Comparison of ENCODE assay signal across 14 cellular contexts in the genomic region with DNA sequence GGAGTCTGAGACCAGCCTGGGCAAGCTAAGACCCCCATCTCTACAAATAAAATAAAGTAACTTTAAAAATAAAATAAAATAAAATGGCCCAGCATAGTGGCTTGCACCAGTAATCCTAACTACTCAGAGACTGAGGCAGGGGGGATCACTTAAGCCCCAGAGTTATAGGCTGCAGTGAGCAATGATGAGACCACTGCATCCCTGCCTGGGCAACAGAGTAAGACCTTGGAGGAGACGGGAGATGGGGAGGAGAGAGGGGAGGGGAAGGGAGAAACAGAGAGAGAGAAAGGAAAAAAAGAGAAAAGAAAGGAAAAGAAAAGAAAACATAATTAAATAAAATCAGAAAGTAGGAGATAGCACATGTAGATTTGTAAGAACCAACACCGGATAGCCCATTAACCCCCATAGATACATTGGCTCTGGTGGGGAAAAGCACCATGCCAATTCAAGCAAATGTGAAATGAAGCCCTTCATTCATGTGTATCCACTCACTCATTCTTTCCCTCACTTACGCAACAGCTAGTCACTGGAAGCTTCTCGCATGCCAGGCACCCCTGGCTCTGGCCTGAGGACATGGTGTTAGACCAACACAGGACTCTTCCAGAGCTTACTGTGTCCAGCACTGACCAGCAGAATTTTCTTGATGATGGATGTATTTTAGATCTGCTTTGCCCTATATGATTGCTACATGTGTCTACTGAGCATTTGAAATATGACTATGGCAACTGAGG.
DNase-seq lines count a peak whose midpoint lies in the region; ATAC-seq, FAIRE-seq and TF ChIP-seq lines count a peak whose summit lies in the region.
"Had no signal": no experiment of that assay in that cellular context is flagged by ENCODE, and none has a peak within 500 bp of the region (broad histone marks: within the 10 kb centered on the region; RNA-seq: fewer than 3 reads in every experiment).

No MANE protein-coding gene starts in this region.

- H3K4me1 ChIP-seq in Caco-2 = peaks cover 20% of the 10 kb centered on the region
- peaks cover 51% of the 10 kb centered on the region for H3K4me1 ChIP-seq in Loucy (ENCODE audit: insufficient read depth, low read length, poor library complexity, severe bottlenecking)
- peaks cover 0 to 5% (median 1%) of the 10 kb centered on the region in 4 experiments; a peak in 4 of 7 replicates for H3K4me1 ChIP-seq in H1 (replicated peaks in 1 of 4; ENCODE audit: control insufficient read depth in 3 of 4, insufficient read depth in 4 of 4, low read length in 3 of 4)
- H3K4me1 ChIP-seq in right lobe of liver = peaks cover 0 to 40% (median 10%) of the 10 kb centered on the region in 4 donors
- H3K4me1 ChIP-seq: prostate gland had no signal

- peak overlapping the region; percentile 81 for H3K4me2 ChIP-seq in Loucy (ENCODE audit: low read depth, low read length, poor library complexity, severe bottlenecking)
- H3K4me2 ChIP-seq in H1 (ENCODE audit: insufficient read depth in 1 of 2, low read depth in 2 of 2, low read length in 2 of 2) = no peak overlapping the region

- no peaks in the 10 kb centered on the region for H3K27me3 Mint-ChIP-seq in Caco-2 (ENCODE audit: insufficient read depth, unreplicated experiment)

- H3K9me2 ChIP-seq in Loucy (replicated peaks; ENCODE audit: low read depth, low read length) = no peaks in the 10 kb centered on the region

- no peak for TF ChIP-seq RAD21 in H1 (IDR thresholded peaks at IDR 0.05 in 1 of 2, conservative IDR thresholded peaks at IDR 0.05 in 1 of 2; ENCODE audit: low read depth in 2 of 2, low read length in 2 of 2)

- peaks cover 26% of the 10 kb centered on the region for H3K4me1 Mint-ChIP-seq in Caco-2 (ENCODE audit: low read depth, unreplicated experiment)

- H3F3A ChIP-seq in Loucy (ENCODE audit: low read depth) = peaks cover 20% of the 10 kb centered on the region

- no peak overlapping the region for H2BK20ac ChIP-seq in H1 (ENCODE audit: low read length)

- intact Hi-C loops in Caco-2 (cut with micrococcal nuclease; ENCODE audit: unreplicated experiment) = no loop called here
- intact Hi-C loops in right lobe of liver (cut with DNase I) = no loop called here

- no peak overlapping the region for H2AK5ac ChIP-seq in H1 (ENCODE audit: low read depth, low read length)

- H3K9ac ChIP-seq in Loucy (ENCODE audit: low read depth, low read length, poor library complexity, severe bottlenecking) (no peak overlapping the region), H1 (replicated peaks in 1 of 4; ENCODE audit: extremely low read depth in 1 of 4, low read depth in 3 of 4, low read length in 3 of 4) (no peak overlapping the region)

- H4K20me1 ChIP-seq in Loucy (ENCODE audit: insufficient read depth, low read length, poor library complexity, severe bottlenecking) (no peaks in the 10 kb centered on the region), H1 (replicated peaks in 1 of 2; ENCODE audit: control insufficient read depth in 1 of 2, insufficient read depth in 2 of 2, low read length in 2 of 2) (peaks cover 6 to 10% of the 10 kb centered on the region in 2 experiments)

- peaks cover 5% of the 10 kb centered on the region for H3K36me3 Mint-ChIP-seq in Caco-2 (ENCODE audit: insufficient read depth, unreplicated experiment)

- TF ChIP-seq EP300 in H1 (IDR thresholded peaks at IDR 0.05; ENCODE audit: borderline replicate concordance in 1 of 2, low read depth in 2 of 2, low read length in 2 of 2) = no peak

- 91% methylated on average over 3 of the region's 4 CpGs; no CpG with 5 or more reads in 1 of the 2 experiments for WGBS in H1 (ENCODE audit: extremely low coverage in 1 of 2, insufficient coverage in 1 of 2, insufficient read length in 1 of 2, insufficient replicate concordance in 2 of 2, low coverage in 1 of 2, low lambda C conversion rate in 2 of 2, missing lambda C conversion rate in 1 of 2), 2 experiments
- WGBS in right lobe of liver (ENCODE audit: insufficient coverage, low coverage, low lambda C conversion rate, missing lambda C conversion rate) = 59% methylated on average over 4 of the region's 4 CpGs

- no peaks in the 10 kb centered on the region for H3K9me3 Mint-ChIP-seq in Caco-2 (ENCODE audit: unreplicated experiment)
- H3K9me3 Mint-ChIP-seq: activated T-helper 1 cell treated with anti-CD3 and anti-CD28 coated beads, Interleukin-12 subunit alpha, Interleukin-12 subunit beta, Interleukin-2, Interleukin-4 antibody, amounts not matched to agents 30 ng/mL and 10 ng/mL and 1 ng/mL, durations not matched to agents 14 hours and 24 hours and 36 hours had no signal

- H3K27me3 ChIP-seq in Caco-2 (replicated peaks; ENCODE audit: control insufficient read depth, insufficient read depth, low read length) (no peaks in the 10 kb centered on the region), Loucy (ENCODE audit: insufficient read depth, low read length, poor library complexity, severe bottlenecking) (no peaks in the 10 kb centered on the region), H1 (replicated peaks in 1 of 4; ENCODE audit: control insufficient read depth in 3 of 4, extremely low read depth in 1 of 4, insufficient read depth in 3 of 4, low read length in 3 of 4) (no peaks in the 10 kb centered on the region), right lobe of liver (no peaks in the 10 kb centered on the region)
- H3K27me3 ChIP-seq: dorsolateral prefrontal cortex, gastrocnemius medialis, transverse colon had no signal

- H3K27ac ChIP-seq in H1 (ENCODE audit: low read depth, low read length) (no peak overlapping the region), right lobe of liver (peak overlapping the region; percentile 29 to 85 (median 46))
- H3K27ac ChIP-seq: dorsolateral prefrontal cortex, gastrocnemius medialis, prostate gland had no signal

- no peak overlapping the region for H2BK120ac ChIP-seq in H1 (replicated peaks; ENCODE audit: low read depth, low read length)

- no TSS peak for BruUV-seq in Caco-2 (replicated peaks; lab: Mats Ljungman, UMichigan)

- no peak overlapping the region for H3K4ac ChIP-seq in H1 (replicated peaks; ENCODE audit: insufficient read length, low read depth, low read length)

- no peak overlapping the region for H3K27ac Mint-ChIP-seq in Caco-2 (ENCODE audit: unreplicated experiment)
- H3K27ac Mint-ChIP-seq: activated T-helper 1 cell treated with anti-CD3 and anti-CD28 coated beads, Interleukin-12 subunit alpha, Interleukin-12 subunit beta, Interleukin-2, Interleukin-4 antibody, amounts not matched to agents 30 ng/mL and 10 ng/mL and 1 ng/mL, durations not matched to agents 14 hours and 24 hours and 36 hours had no signal

- no peak overlapping the region for H2AFZ ChIP-seq in Loucy (ENCODE audit: low read length)
- H2AFZ ChIP-seq in H1 (ENCODE audit: low read length) = no peak overlapping the region

- H3K9me3 ChIP-seq in Caco-2 = no peaks in the 10 kb centered on the region
- H3K9me3 ChIP-seq in Loucy (ENCODE audit: insufficient read depth, low read depth, low read length) = no peaks in the 10 kb centered on the region
- H3K9me3 ChIP-seq in H1 (ENCODE audit: insufficient read depth in 2 of 2, low read depth in 1 of 2, low read length in 1 of 2) = no peaks in the 10 kb centered on the region
- H3K9me3 ChIP-seq in right lobe of liver = no peaks in the 10 kb centered on the region
- H3K9me3 ChIP-seq: gastrocnemius medialis, prostate gland, transverse colon had no signal

- peak; percentile 60 to 77 (median 72) for ATAC-seq in right lobe of liver

- H3K56ac ChIP-seq in H1 (replicated peaks; ENCODE audit: insufficient read length, low read depth, low read length) = no peak overlapping the region

- no peak overlapping the region for H3K18ac ChIP-seq in H1 (ENCODE audit: extremely low read depth, low read length)

- peak overlapping the region; percentile 22 for H3K4me3 Mint-ChIP-seq in Caco-2 (ENCODE audit: unreplicated experiment)
- H3K4me3 Mint-ChIP-seq: activated T-helper 1 cell treated with anti-CD3 and anti-CD28 coated beads, Interleukin-12 subunit alpha, Interleukin-12 subunit beta, Interleukin-2, Interleukin-4 antibody, amounts not matched to agents 30 ng/mL and 10 ng/mL and 1 ng/mL, durations not matched to agents 14 hours and 24 hours and 36 hours had no signal

- no peak overlapping the region for H2BK5ac ChIP-seq in H1 (ENCODE audit: low read depth, low read length)

- no peak overlapping the region for H4K8ac ChIP-seq in H1 (ENCODE audit: extremely low read depth, insufficient read depth, low read length)

- no peak overlapping the region for H4K5ac ChIP-seq in H1 (ENCODE audit: insufficient read length, low read depth, low read length)

- H3K79me2 ChIP-seq in Loucy (ENCODE audit: insufficient read depth, low read length) (no peaks in the 10 kb centered on the region), H1 (ENCODE audit: control insufficient read depth in 1 of 2, insufficient read depth in 2 of 2, low read length in 2 of 2) (peaks cover 5 to 26% of the 10 kb centered on the region in 2 experiments; a peak in 3 of 4 replicates)

- POLR2A ChIA-PET in Caco-2 (lab: Charles Lee) = no interaction called here
- POLR2A ChIA-PET in H1 (lab: Charles Lee; ENCODE audit: partially characterized antibody) = no interaction called here

- no peak overlapping the region for H4K91ac ChIP-seq in H1 (replicated peaks; ENCODE audit: insufficient read length, low read length)

- H3K23me2 ChIP-seq in H1 (ENCODE audit: low read depth, low read length) = no peaks in the 10 kb centered on the region

- DNase-seq in Caco-2 (peak; percentile 18 to 44), H1 (ENCODE audit: low read depth in 1 of 2, low spot score in 2 of 2) (no peak), right lobe of liver (peak; percentile 56 to 80 (median 77)), NCI-H1092 treated with DMSO at 0.1 percent for 48 hours (lab: John Stamatoyannopoulos, UW) (no peak)
- no peak for DNase-seq in activated naive CD4-positive, alpha-beta T cell treated with anti-CD3 and anti-CD28 coated beads, Interleukin-2, amount 50 U/mL, for 16 hours
- no peak for DNase-seq in central memory CD4-positive, alpha-beta T cell
- no peak for DNase-seq in stimulated activated CD4-positive, alpha-beta T cell treated with anti-CD3 and anti-CD28 coated beads, Interleukin-4, amount 100 ng/mL, for 4 hours
- DNase-seq: stimulated activated CD4-positive, alpha-beta T cell treated with anti-CD3 and anti-CD28 coated beads, Interleukin-1b, Interleukin-23, amount 100 ng/mL, for 48 hours had no signal

- no peak overlapping the region for H2BK12ac ChIP-seq in H1 (ENCODE audit: low read depth, low read length)

- H3K36me3 ChIP-seq in Caco-2 (ENCODE audit: control insufficient read depth, insufficient read depth, low read length) (no peaks in the 10 kb centered on the region), Loucy (ENCODE audit: insufficient read depth, low read length) (no peaks in the 10 kb centered on the region), H1 (ENCODE audit: control insufficient read depth in 2 of 4, insufficient read depth in 4 of 4, low read length in 3 of 4) (no peaks in the 10 kb centered on the region), right lobe of liver (no peaks in the 10 kb centered on the region)
- H3K36me3 ChIP-seq: gastrocnemius medialis, prostate gland, transverse colon had no signal

- no peak overlapping the region for H3K14ac ChIP-seq in H1 (ENCODE audit: insufficient read length)

- H3K4me3 ChIP-seq in Caco-2 (ENCODE audit: low read depth, low read length) = no peak overlapping the region
- peak overlapping the region; percentile 46 for H3K4me3 ChIP-seq in Loucy (ENCODE audit: low read length, poor library complexity, severe bottlenecking)
- no peak overlapping the region for H3K4me3 ChIP-seq in H1 (ENCODE audit: extremely low read depth in 1 of 4, insufficient read depth in 2 of 4, low read depth in 3 of 4, low read length in 4 of 4)
- H3K4me3 ChIP-seq in right lobe of liver = no peak overlapping the region
- H3K4me3 ChIP-seq: dorsolateral prefrontal cortex, gastrocnemius medialis, prostate gland, transverse colon had no signal

- no peak overlapping the region for H2BK15ac ChIP-seq in H1 (ENCODE audit: low read length)

- no peak overlapping the region for H3K23ac ChIP-seq in H1 (ENCODE audit: insufficient read length)

- H3K79me1 ChIP-seq in H1 (ENCODE audit: low read depth, low read length) = no peaks in the 10 kb centered on the region

- no peak for FAIRE-seq in H1 (lab: Jason Lieb, UNC)

- CTCF ChIA-PET in Caco-2 (lab: Charles Lee) (no interaction called here), H1 (lab: Charles Lee; ENCODE audit: partially characterized antibody) (interaction anchor here (0.7 to 1.5 kb wide), 2 partner anchors 35 to 55 kb away, joined by 3 read pairs; no protein-coding TSS in a partner anchor)

- TF ChIP-seq POLR2A in H1 (IDR thresholded peaks at IDR 0.05; ENCODE audit: control extremely low read depth in 1 of 2, low read depth in 2 of 2, low read length in 2 of 2) = no peak
- TF ChIP-seq POLR2A in right lobe of liver (IDR thresholded peaks at IDR 0.05) = no peak

- TF ChIP-seq CTCF in Caco-2 (IDR thresholded peaks at IDR 0.05; ENCODE audit: insufficient read depth in 1 of 2, low read depth in 1 of 2, low read length in 1 of 2, severe bottlenecking in 1 of 2, unreplicated experiment in 1 of 2) (no peak), Loucy (conservative IDR thresholded peaks at IDR 0.05; ENCODE audit: low read length) (no peak), H1 (IDR thresholded peaks at IDR 0.05; ENCODE audit: control extremely low read depth in 1 of 3, insufficient read depth in 1 of 3, low read depth in 1 of 3, low read length in 3 of 3) (no peak), right lobe of liver (IDR thresholded peaks at IDR 0.05) (no peak)

Comparison
In these comparisons a context has a peak if more than half of its experiments do, and no peak if none do; other contexts are left out.
1. DNase-seq: peak in Caco-2 (2 of 2) and right lobe of liver (3 of 3); none in H1 (0 of 2), NCI-H1092 treated with DMSO at 0.1 percent for 48 hours (single experiment), activated naive CD4-positive, alpha-beta T cell treated with anti-CD3 and anti-CD28 coated beads, Interleukin-2, amount 50 U/mL, for 16 hours (single experiment), central memory CD4-positive, alpha-beta T cell (single experiment) and stimulated activated CD4-positive, alpha-beta T cell treated with anti-CD3 and anti-CD28 coated beads, Interleukin-4, amount 100 ng/mL, for 4 hours (0 of 2).